In genomic region chr4:173492315-173492714, GRCh38 we compare ENCODE assay signal across 1 cellular context.
TF ChIP-seq lines count a peak whose summit lies in the region.

No MANE protein-coding gene starts in this region.

TF ChIP-seq in H1, 55 proteins besides CTCF, POLR2A, EP300 and RAD21 (continued from another document):
- TF ChIP-seq ATF2 (IDR thresholded peaks at IDR 0.05; ENCODE audit: low read length) (no peak), TCF12 (IDR thresholded peaks at IDR 0.05; ENCODE audit: low read depth, low read length) (no peak), MAFK (IDR thresholded peaks at IDR 0.05; ENCODE audit: low read depth, low read length) (no peak), ASH2L (IDR thresholded peaks at IDR 0.05; ENCODE audit: low read length) (no peak), CTBP2 (IDR thresholded peaks at IDR 0.05; ENCODE audit: borderline replicate concordance, insufficient read depth, insufficient read length, low read length) (no peak), SP4 (IDR thresholded peaks at IDR 0.05; ENCODE audit: low read length) (no peak), GTF2F1 (IDR thresholded peaks at IDR 0.05; ENCODE audit: borderline replicate concordance, low read depth, low read length) (no peak), NRF1 (IDR thresholded peaks at IDR 0.05; ENCODE audit: low read depth, low read length) (no peak), USF2 (IDR thresholded peaks at IDR 0.05; ENCODE audit: low read length) (no peak), CHD2 (IDR thresholded peaks at IDR 0.05; ENCODE audit: low read length) (no peak), SIRT6 (IDR thresholded peaks at IDR 0.05; ENCODE audit: low read length) (no peak), KDM4A (IDR thresholded peaks at IDR 0.05; ENCODE audit: low read depth, low read length, severe bottlenecking) (no peak), CBX8 (IDR thresholded peaks at IDR 0.05; ENCODE audit: borderline replicate concordance, low read depth, low read length) (no peak), RNF2 (IDR thresholded peaks at IDR 0.05; ENCODE audit: borderline replicate concordance, low read depth, low read length, missing control alignments, poor library complexity, severe bottlenecking) (no peak), SUZ12 (IDR thresholded peaks at IDR 0.05; ENCODE audit: low read length) (no peak), E2F6 (IDR thresholded peaks at IDR 0.05) (no peak), SRF (IDR thresholded peaks at IDR 0.05; ENCODE audit: low read depth, low read length) (no peak), KDM5A (IDR thresholded peaks at IDR 0.05; ENCODE audit: low read length) (no peak), FOSL1 (IDR thresholded peaks at IDR 0.05; ENCODE audit: insufficient read depth, low read depth, low read length) (no peak)
